ENCODE assay signal across 25 cellular contexts in the genomic region with DNA sequence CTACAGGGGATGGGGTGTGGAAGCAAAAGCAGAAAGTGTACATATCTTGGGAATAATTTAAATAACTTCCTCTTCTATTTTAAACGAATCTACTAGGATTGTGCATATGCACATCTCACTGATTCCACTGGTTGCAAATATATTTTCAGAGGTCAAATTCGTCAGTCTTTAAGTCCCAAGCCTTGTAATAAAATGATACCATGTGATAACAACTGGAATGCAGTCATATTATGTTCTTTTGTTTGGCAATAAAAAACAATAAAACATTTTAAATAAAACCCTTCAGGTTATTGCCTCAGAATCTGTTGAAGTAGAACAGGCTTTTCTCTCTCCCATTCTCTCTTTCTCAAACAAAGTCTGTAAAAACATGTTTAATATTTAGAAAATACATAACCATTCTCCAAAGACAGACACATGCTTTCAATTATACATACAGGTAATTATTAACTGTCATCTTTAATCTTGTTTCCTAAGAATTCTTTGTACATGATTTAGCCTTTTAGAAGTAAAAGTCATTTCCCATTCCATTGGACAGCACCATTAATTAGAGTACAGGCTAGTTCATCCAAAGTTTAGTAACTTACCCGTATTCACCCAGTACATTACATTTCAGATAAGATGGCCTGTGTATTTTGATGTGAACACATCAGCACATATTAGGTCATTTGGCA.
"Had no signal": no experiment of that assay in that cellular context is flagged by ENCODE, and none has a peak within 500 bp of the region (broad histone marks: within the 10 kb centered on the region; RNA-seq: fewer than 3 reads in every experiment).

No MANE protein-coding gene starts in this region.

- H3K27ac Mint-ChIP-seq: IgD-negative memory B cell had no signal

- FAIRE-seq: HTR-8/SVneo, K562 had no signal

- H3K4me3 ChIP-seq: K562 had no signal

- H3K4me1 Mint-ChIP-seq: IgD-negative memory B cell had no signal

- ATAC-seq: K562, Panc1, PC-3 had no signal

- H3K27me3 Mint-ChIP-seq: IgD-negative memory B cell had no signal

- H3K9ac ChIP-seq: KMS-11 had no signal

- H3K36me3 Mint-ChIP-seq: IgD-negative memory B cell had no signal

- H3K27ac ChIP-seq: HL-60, KMS-11, RWPE1 had no signal

- DNase-seq: Kasumi-1, MV-4-11, NCI-H1048, NCI-H1105, NCI-H1417, NCI-H1436 treated with DMSO at 0.1 percent for 48 hours, NCI-H1694, NCI-H187 treated with DMSO at 0.1 percent for 48 hours, NCI-H2029 treated with DMSO at 0.1 percent for 48 hours, NCI-H2107, NCI-H2227 treated with DMSO at 0.1 percent for 48 hours, NCI-H446, NCI-H510A, NCI-H524 treated with DMSO at 0.1 percent for 48 hours, NCI-H69, NCI-H774, PC-3, SHP77 had no signal

- H3K4me3 Mint-ChIP-seq: IgD-negative memory B cell had no signal

- H3K4me2 ChIP-seq: KMS-11 had no signal
